Comparison of ENCODE assay signal across 8 cellular contexts in the genomic region with DNA sequence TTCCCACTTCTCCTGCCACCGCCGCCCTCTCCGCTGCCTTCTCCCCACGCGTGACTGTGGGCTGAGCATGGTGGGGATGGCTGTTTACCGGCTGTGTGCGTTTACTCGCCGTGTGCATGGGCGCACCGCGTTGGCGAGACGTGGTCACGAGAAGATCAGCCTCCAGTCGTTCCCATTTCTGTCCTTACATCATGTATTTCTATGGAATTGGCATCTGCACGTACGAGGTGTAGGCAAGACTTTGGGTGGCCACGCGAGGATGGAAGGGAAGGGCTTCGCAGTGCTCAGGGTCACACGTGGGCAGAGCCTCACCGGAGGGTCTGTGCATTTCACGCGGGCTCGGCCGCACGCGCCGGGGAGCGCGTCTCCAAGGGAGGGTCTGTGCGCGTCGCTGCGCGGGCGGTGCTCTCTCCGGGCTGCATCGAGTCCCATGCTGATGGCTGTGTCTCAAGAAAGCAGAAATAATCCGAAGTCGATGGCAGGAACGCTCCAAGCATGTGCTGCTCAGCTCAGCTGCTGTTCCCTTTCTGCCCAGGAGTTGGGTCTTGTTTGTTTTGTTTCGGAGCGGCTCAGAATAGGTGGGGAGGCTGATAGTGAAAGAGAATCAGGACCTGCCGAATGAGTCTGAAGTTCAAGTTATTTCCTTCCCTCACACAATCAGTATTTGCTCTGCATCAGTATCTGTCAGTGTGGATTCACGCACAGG. TPM values are rescaled to one million over a fixed set of nuclear protein-coding genes. Genes with fewer than 3 reads are reported as not detected.
A peak's percentile ranks its signal among the peaks of the same experiment; 100 is the strongest.
DNase-seq lines count a peak whose midpoint lies in the region; ATAC-seq and TF ChIP-seq lines count a peak whose summit lies in the region.

No MANE protein-coding gene starts in this region.

- peak overlapping the region; percentile 98 to 99 for H3K4me3 Mint-ChIP-seq in CD14-positive monocyte
- peak overlapping the region; percentile 97 to 98 for H3K4me3 Mint-ChIP-seq in stimulated activated naive CD8-positive, alpha-beta T cell treated with anti-CD3 and anti-CD28 coated beads, Interleukin-15, amount 100 ng/mL, for 72 hours

- intact Hi-C loops in CD14-positive monocyte (cut with micrococcal nuclease), result loop anchor here in 1 of 2 donors (5.0 kb wide), 1 partner anchor 88 kb away; no protein-coding TSS in a partner anchor

- peaks cover 31% of the 10 kb centered on the region for H3K4me1 Mint-ChIP-seq in CD14-positive monocyte
- H3K4me1 Mint-ChIP-seq in stimulated activated naive CD8-positive, alpha-beta T cell treated with anti-CD3 and anti-CD28 coated beads, Interleukin-15, amount 100 ng/mL, for 72 hours, result peaks cover 60% of the 10 kb centered on the region

- no peak for TF ChIP-seq CTCF in CD14-positive monocyte (IDR thresholded peaks at IDR 0.05)
- TF ChIP-seq CTCF in GM20000 (IDR thresholded peaks at IDR 0.05; ENCODE audit: extremely low read depth, missing control alignments), result no peak

- TF ChIP-seq POLR2A in erythroblast (IDR thresholded peaks at IDR 0.05; ENCODE audit: low read length), result no peak

- peaks cover 0 to 6% (median 3%) of the 10 kb centered on the region in 7 donors for H3K9me3 Mint-ChIP-seq in CD14-positive monocyte
- H3K9me3 Mint-ChIP-seq in stimulated activated naive CD8-positive, alpha-beta T cell treated with anti-CD3 and anti-CD28 coated beads, Interleukin-15, amount 100 ng/mL, for 72 hours, result no peaks in the 10 kb centered on the region

- peak; percentile 58 for ATAC-seq in stimulated activated naive CD8-positive, alpha-beta T cell treated with anti-CD3 and anti-CD28 coated beads, Interleukin-15, amount 100 ng/mL, for 72 hours
- ATAC-seq in HG03025 (IDR thresholded peaks at IDR 0.05; ENCODE audit: low FRiP score, unreplicated experiment), result no peak

- DNase-seq in CD14-positive monocyte (ENCODE audit: low spot score) (peak; percentile 60), GM20000 (ENCODE audit: low spot score) (peak; percentile 74), NCI-H2227 treated with DMSO at 0.1 percent for 48 hours (lab: John Stamatoyannopoulos, UW) (peak; percentile 9), erythroblast (lab: John Stamatoyannopoulos, UW) (peak; percentile 56 to 61), mucosa of gallbladder (ENCODE audit: low spot score) (peak; percentile 30)
- peak; percentile 58 for DNase-seq in activated T-cell treated with anti-CD3 and anti-CD28 coated beads, Interleukin-2, amount 50 U/mL, for 1 hour
- peak; percentile 52 to 63 for DNase-seq in stimulated activated naive CD8-positive, alpha-beta T cell treated with anti-CD3 and anti-CD28 coated beads, Interleukin-15, amount 100 ng/mL, for 72 hours

- peak overlapping the region; percentile 87 to 94 (median 89) for H3K27ac Mint-ChIP-seq in CD14-positive monocyte
- peak overlapping the region; percentile 95 to 98 for H3K27ac Mint-ChIP-seq in stimulated activated naive CD8-positive, alpha-beta T cell treated with anti-CD3 and anti-CD28 coated beads, Interleukin-15, amount 100 ng/mL, for 72 hours

- H3K27me3 Mint-ChIP-seq in CD14-positive monocyte (ENCODE audit: low read depth in 3 of 3), result peaks cover 48 to 55% (median 51%) of the 10 kb centered on the region in 3 donors
- peaks cover 16% of the 10 kb centered on the region for H3K27me3 Mint-ChIP-seq in stimulated activated naive CD8-positive, alpha-beta T cell treated with anti-CD3 and anti-CD28 coated beads, Interleukin-15, amount 100 ng/mL, for 72 hours

- peaks cover 8 to 9% of the 10 kb centered on the region in 2 donors for H3K36me3 Mint-ChIP-seq in CD14-positive monocyte

RNA-seq across cellular contexts. Expression of gene CAMK1D, which starts 1.0 kb away (rescaled TPM):
- polyA plus RNA-seq in CD14-positive monocyte, result 1 to 10 TPM; 6.7 to 7.1 TPM
- 19.4 TPM for total RNA-seq in mucosa of gallbladder

Comparison
In these comparisons a context has a peak if more than half of its experiments do, and no peak if none do; other contexts are left out.
1. DNase-seq: peak in every context shown above with its lines; median percentile 74 in GM20000; 60 in CD14-positive monocyte; 58 in erythroblast; 58 in activated T-cell treated with anti-CD3 and anti-CD28 coated beads, Interleukin-2, amount 50 U/mL, for 1 hour; 58 in stimulated activated naive CD8-positive, alpha-beta T cell treated with anti-CD3 and anti-CD28 coated beads, Interleukin-15, amount 100 ng/mL, for 72 hours; 30 in mucosa of gallbladder; 9 in NCI-H2227 treated with DMSO at 0.1 percent for 48 hours.